In the genomic region with DNA sequence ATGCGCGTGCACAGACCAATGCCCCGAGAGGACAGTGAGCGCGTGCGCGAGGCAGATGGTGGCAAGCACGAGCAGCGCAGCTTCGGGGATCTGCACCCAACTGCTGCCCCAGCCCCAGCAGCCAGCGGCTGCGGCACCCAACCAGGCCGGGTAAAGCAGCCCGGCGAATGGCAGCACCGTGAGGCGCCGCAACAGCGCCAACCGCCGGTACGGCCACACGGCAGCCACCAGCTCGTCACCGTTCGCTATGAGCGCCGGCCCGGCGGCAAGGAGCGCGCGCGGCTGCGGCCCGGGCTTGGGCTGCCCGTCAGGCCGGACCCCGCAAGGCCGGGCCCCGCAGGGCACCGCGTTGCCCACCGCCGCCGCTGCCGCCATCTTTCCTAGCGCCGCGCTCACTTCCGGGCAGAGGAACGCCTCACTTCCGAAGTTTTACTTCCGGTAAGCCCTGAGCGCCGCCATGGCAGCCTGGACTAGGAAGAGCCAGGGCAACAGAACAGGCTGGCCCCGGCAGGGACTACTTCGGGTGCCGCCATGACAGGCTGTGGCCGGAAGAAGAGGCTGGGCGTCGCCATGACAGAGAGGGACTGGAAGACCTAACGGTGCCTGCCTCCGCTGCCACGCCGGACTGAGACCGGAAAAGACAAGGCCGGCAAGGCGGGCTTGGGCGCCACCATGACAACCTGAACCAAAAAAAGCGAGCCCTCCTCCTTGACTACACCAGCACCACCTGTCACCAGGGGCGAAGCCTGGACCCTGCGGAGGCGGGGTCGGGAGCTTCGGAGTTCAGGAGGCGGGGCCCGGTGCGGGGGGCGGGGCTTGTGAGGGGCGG, we compare ENCODE assay signal across 1 cellular context.
A peak's percentile ranks its signal among the peaks of the same experiment; 100 is the strongest.
TF ChIP-seq lines count a peak whose summit lies in the region.

Gene ATP13A1, minus strand, starts transcription at position 385 of the 829 bp plus-strand sequence. Its CDS starts 10 bp downstream, at position 375.

TF ChIP-seq in GM12878, 131 proteins besides CTCF, POLR2A, EP300 and RAD21 (continued from another document and continues in another):
- TF ChIP-seq, protein P1, sequence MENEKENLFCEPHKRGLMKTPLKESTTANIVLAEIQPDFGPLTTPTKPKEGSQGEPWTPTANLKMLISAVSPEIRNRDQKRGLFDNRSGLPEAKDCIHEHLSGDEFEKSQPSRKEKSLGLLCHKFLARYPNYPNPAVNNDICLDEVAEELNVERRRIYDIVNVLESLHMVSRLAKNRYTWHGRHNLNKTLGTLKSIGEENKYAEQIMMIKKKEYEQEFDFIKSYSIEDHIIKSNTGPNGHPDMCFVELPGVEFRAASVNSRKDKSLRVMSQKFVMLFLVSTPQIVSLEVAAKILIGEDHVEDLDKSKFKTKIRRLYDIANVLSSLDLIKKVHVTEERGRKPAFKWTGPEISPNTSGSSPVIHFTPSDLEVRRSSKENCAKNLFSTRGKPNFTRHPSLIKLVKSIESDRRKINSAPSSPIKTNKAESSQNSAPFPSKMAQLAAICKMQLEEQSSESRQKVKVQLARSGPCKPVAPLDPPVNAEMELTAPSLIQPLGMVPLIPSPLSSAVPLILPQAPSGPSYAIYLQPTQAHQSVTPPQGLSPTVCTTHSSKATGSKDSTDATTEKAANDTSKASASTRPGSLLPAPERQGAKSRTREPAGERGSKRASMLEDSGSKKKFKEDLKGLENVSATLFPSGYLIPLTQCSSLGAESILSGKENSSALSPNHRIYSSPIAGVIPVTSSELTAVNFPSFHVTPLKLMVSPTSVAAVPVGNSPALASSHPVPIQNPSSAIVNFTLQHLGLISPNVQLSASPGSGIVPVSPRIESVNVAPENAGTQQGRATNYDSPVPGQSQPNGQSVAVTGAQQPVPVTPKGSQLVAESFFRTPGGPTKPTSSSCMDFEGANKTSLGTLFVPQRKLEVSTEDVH (IDR thresholded peaks at IDR 0.05; ENCODE audit: low read depth, partially characterized antibody): peak; percentile 86
- TF ChIP-seq POU2F2 (IDR thresholded peaks at IDR 0.05; ENCODE audit: borderline replicate concordance, low read depth, low read length) (peak; percentile 40; the same call in 2 of the 3 replicates), ZBED1 (IDR thresholded peaks at IDR 0.05; ENCODE audit: borderline replicate concordance) (no peak), SMAD5 (IDR thresholded peaks at IDR 0.05; ENCODE audit: low read depth) (0 out of 2 replicates have a peak, but pooled peaks have one; percentile 60), RB1 (IDR thresholded peaks at IDR 0.05; ENCODE audit: borderline replicate concordance) (peak; percentile 90), IRF4 (IDR thresholded peaks at IDR 0.05; ENCODE audit: low read depth, low read length) (0 out of 2 replicates have a peak, but pooled peaks have one; percentile 5), SIN3A (IDR thresholded peaks at IDR 0.05; ENCODE audit: low read depth, low read length) (peak; percentile 81), SPI1 (IDR thresholded peaks at IDR 0.05; ENCODE audit: borderline replicate concordance, insufficient read depth, low read depth, low read length) (peak; percentile 34; the same call in 1 of the 2 replicates), CREB1 (IDR thresholded peaks at IDR 0.05; ENCODE audit: low read depth) (peak; percentile 83; the same call in 1 of the 2 replicates), CEBPZ (IDR thresholded peaks at IDR 0.05; ENCODE audit: low read depth, low read length) (no peak), EGR1 (IDR thresholded peaks at IDR 0.05; ENCODE audit: borderline replicate concordance in 1 of 2, low read depth in 2 of 2, low read length in 2 of 2) (peak in 1 of 2 experiments; percentile 58; a peak in 1 of 3 replicates), KDM1A (IDR thresholded peaks at IDR 0.05; ENCODE audit: borderline replicate concordance) (no peak), CBFB (IDR thresholded peaks at IDR 0.05; ENCODE audit: low read depth) (no peak), NFXL1 (IDR thresholded peaks at IDR 0.05; ENCODE audit: borderline replicate concordance) (no peak), IKZF1 (conservative IDR thresholded peaks at IDR 0.05) (peak; percentile 98), HCFC1 (IDR thresholded peaks at IDR 0.05; ENCODE audit: low read length) (peak; percentile 87), SMC3 (IDR thresholded peaks at IDR 0.05; ENCODE audit: borderline replicate concordance, low read length) (no peak), SRF (IDR thresholded peaks at IDR 0.05; ENCODE audit: low read depth in 2 of 2, low read length in 2 of 2) (0 out of 4 replicates have a peak, but pooled peaks of 1 of the 2 experiments have one; percentile 38), RELB (IDR thresholded peaks at IDR 0.05; ENCODE audit: low read depth) (peak; percentile 28; the same call in 1 of the 2 replicates), PRDM15 (CRISPR knock-in tag; IDR thresholded peaks at IDR 0.05) (no peak), TCF3 (IDR thresholded peaks at IDR 0.05; ENCODE audit: borderline replicate concordance, insufficient read depth, low read depth, low read length) (0 out of 2 replicates have a peak, but pooled peaks have one; percentile 21), TAF1 (IDR thresholded peaks at IDR 0.05; ENCODE audit: borderline replicate concordance, low read depth, low read length) (peak; percentile 96), CBX5 (IDR thresholded peaks at IDR 0.05; ENCODE audit: low read depth) (no peak), EED (IDR thresholded peaks at IDR 0.05; ENCODE audit: low read depth) (no peak), PKNOX1 (IDR thresholded peaks at IDR 0.05) (peak; percentile 78), SP1 (IDR thresholded peaks at IDR 0.05; ENCODE audit: low read depth, low read length) (no peak), CREM (IDR thresholded peaks at IDR 0.05; ENCODE audit: low read depth) (peak; percentile 78), NRF1 (conservative IDR thresholded peaks at IDR 0.05; ENCODE audit: low read depth, low read length) (peak; percentile 28; the same call in 1 of the 2 replicates), RUNX3 (IDR thresholded peaks at IDR 0.05; ENCODE audit: low read length) (peak; percentile 39; the same call in 1 of the 2 replicates), IKZF2 (IDR thresholded peaks at IDR 0.05) (no peak), NR2C1 (IDR thresholded peaks at IDR 0.05) (peak; percentile 96), LARP7 (IDR thresholded peaks at IDR 0.05) (peak; percentile 100), NFIC (IDR thresholded peaks at IDR 0.05; ENCODE audit: low read depth, low read length) (no peak)
- TF ChIP-seq, protein P2, sequence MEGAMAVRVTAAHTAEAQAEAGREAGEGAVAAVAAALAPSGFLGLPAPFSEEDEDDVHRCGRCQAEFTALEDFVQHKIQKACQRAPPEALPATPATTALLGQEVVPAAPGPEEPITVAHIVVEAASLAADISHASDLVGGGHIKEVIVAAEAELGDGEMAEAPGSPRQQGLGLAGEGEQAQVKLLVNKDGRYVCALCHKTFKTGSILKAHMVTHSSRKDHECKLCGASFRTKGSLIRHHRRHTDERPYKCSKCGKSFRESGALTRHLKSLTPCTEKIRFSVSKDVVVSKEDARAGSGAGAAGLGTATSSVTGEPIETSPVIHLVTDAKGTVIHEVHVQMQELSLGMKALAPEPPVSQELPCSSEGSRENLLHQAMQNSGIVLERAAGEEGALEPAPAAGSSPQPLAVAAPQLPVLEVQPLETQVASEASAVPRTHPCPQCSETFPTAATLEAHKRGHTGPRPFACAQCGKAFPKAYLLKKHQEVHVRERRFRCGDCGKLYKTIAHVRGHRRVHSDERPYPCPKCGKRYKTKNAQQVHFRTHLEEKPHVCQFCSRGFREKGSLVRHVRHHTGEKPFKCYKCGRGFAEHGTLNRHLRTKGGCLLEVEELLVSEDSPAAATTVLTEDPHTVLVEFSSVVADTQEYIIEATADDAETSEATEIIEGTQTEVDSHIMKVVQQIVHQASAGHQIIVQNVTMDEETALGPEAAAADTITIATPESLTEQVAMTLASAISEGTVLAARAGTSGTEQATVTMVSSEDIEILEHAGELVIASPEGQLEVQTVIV (IDR thresholded peaks at IDR 0.05; ENCODE audit: borderline replicate concordance, partially characterized antibody): peak; percentile 88
- TF ChIP-seq, protein P3, sequence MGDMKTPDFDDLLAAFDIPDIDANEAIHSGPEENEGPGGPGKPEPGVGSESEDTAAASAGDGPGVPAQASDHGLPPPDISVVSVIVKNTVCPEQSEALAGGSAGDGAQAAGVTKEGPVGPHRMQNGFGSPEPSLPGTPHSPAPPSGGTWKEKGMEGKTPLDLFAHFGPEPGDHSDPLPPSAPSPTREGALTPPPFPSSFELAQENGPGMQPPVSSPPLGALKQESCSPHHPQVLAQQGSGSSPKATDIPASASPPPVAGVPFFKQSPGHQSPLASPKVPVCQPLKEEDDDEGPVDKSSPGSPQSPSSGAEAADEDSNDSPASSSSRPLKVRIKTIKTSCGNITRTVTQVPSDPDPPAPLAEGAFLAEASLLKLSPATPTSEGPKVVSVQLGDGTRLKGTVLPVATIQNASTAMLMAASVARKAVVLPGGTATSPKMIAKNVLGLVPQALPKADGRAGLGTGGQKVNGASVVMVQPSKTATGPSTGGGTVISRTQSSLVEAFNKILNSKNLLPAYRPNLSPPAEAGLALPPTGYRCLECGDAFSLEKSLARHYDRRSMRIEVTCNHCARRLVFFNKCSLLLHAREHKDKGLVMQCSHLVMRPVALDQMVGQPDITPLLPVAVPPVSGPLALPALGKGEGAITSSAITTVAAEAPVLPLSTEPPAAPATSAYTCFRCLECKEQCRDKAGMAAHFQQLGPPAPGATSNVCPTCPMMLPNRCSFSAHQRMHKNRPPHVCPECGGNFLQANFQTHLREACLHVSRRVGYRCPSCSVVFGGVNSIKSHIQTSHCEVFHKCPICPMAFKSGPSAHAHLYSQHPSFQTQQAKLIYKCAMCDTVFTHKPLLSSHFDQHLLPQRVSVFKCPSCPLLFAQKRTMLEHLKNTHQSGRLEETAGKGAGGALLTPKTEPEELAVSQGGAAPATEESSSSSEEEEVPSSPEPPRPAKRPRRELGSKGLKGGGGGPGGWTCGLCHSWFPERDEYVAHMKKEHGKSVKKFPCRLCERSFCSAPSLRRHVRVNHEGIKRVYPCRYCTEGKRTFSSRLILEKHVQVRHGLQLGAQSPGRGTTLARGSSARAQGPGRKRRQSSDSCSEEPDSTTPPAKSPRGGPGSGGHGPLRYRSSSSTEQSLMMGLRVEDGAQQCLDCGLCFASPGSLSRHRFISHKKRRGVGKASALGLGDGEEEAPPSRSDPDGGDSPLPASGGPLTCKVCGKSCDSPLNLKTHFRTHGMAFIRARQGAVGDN (IDR thresholded peaks at IDR 0.05): peak; percentile 70
